Comparison of ENCODE assay signal across 15 cellular contexts in the genomic region with DNA sequence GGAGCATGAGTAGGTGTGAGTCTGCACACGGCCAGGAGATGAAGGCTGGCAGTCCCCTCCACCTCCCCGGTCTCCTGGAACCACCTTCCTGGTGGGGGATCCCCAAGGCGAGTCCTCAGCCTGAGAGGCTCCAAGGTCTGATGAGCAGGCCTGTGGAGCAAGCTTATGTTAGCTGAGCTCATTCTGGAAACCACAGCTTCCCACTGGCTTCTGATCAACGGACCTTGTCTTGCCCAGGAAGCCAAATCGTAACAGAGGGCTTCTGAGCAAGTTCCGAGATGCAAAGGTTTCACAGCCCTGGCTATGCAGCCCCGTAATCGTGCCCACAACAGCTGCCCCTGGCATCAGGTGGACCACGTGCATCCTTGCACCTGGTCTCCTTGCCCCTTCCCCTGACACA.
DNase-seq lines count a peak whose midpoint lies in the region; ATAC-seq lines count a peak whose summit lies in the region.
"Had no signal": no experiment of that assay in that cellular context is flagged by ENCODE, and none has a peak within 500 bp of the region (broad histone marks: within the 10 kb centered on the region; RNA-seq: fewer than 3 reads in every experiment).

No MANE protein-coding gene starts in this region.

- H3K9me3 Mint-ChIP-seq in memory B cell = peaks cover 1% of the 10 kb centered on the region
- H3K9me3 Mint-ChIP-seq: CD8-positive, alpha-beta T cell; T-cell had no signal

- DNase-seq in Kasumi-1 (lab: John Stamatoyannopoulos, UW) (peak; percentile 2 to 8), memory B cell (ENCODE audit: low spot score in 2 of 2) (no peak), NOMO-1 (lab: John Stamatoyannopoulos, UW; ENCODE audit: unreplicated experiment in 2 of 2) (no peak), SHP77 (lab: John Stamatoyannopoulos, UW) (no peak), dedifferentiated amniotic fluid mesenchymal stem cell (ENCODE audit: extremely low spot score) (no peak)
- no peak for DNase-seq in stimulated activated naive CD8-positive, alpha-beta T cell treated with anti-CD3 and anti-CD28 coated beads, Interleukin-15, Interleukin-2, amounts not matched to agents 100 U/mL and 50 U/mL, for 24 hours
- DNase-seq: CD8-positive, alpha-beta T cell; midbrain; MM.1S; posterior cingulate gyrus; stimulated activated CD4-positive, alpha-beta T cell treated with anti-CD3 and anti-CD28 coated beads, Interleukin-4, amount 100 ng/mL, for 4 hours; T-cell had no signal

- H3K27me3 Mint-ChIP-seq in memory B cell = peaks cover 26% of the 10 kb centered on the region

- H3K36me3 Mint-ChIP-seq in memory B cell = peaks cover 2% of the 10 kb centered on the region
- H3K36me3 Mint-ChIP-seq: activated naive CD8-positive, alpha-beta T cell; CD8-positive, alpha-beta T cell; T-cell had no signal

- no peak overlapping the region for H3K27ac Mint-ChIP-seq in memory B cell
- H3K27ac Mint-ChIP-seq: CD8-positive, alpha-beta T cell; T-cell had no signal

- peaks cover 16% of the 10 kb centered on the region for H3K4me1 Mint-ChIP-seq in memory B cell

- ATAC-seq in GM18498 (IDR thresholded peaks at IDR 0.05; ENCODE audit: unreplicated experiment) = peak; percentile 21
- peak; percentile 31 for ATAC-seq in GM21786 (IDR thresholded peaks at IDR 0.05; ENCODE audit: unreplicated experiment)
- peak; percentile 15 for ATAC-seq in memory B cell (ENCODE audit: low read depth)
- no peak for ATAC-seq in stimulated activated naive CD8-positive, alpha-beta T cell treated with anti-CD3 and anti-CD28 coated beads, Interleukin-15, Interleukin-2, amounts not matched to agents 100 U/mL and 50 U/mL, for 24 hours
- ATAC-seq: CD8-positive, alpha-beta T cell; T-cell had no signal

- no peak overlapping the region for H3K4me3 Mint-ChIP-seq in memory B cell
- H3K4me3 Mint-ChIP-seq: activated naive CD8-positive, alpha-beta T cell; CD8-positive, alpha-beta T cell; T-cell had no signal

Comparison
In these comparisons a context has a peak if more than half of its experiments do, and no peak if none do; other contexts are left out.
1. DNase-seq: peak in Kasumi-1 (2 of 2); none in memory B cell (0 of 2), stimulated activated naive CD8-positive, alpha-beta T cell treated with anti-CD3 and anti-CD28 coated beads, Interleukin-15, Interleukin-2, amounts not matched to agents 100 U/mL and 50 U/mL, for 24 hours (single experiment), NOMO-1 (0 of 2), SHP77 (0 of 2) and dedifferentiated amniotic fluid mesenchymal stem cell (single experiment).